Comparison of ENCODE assay signal across 10 cellular contexts in the genomic region with DNA sequence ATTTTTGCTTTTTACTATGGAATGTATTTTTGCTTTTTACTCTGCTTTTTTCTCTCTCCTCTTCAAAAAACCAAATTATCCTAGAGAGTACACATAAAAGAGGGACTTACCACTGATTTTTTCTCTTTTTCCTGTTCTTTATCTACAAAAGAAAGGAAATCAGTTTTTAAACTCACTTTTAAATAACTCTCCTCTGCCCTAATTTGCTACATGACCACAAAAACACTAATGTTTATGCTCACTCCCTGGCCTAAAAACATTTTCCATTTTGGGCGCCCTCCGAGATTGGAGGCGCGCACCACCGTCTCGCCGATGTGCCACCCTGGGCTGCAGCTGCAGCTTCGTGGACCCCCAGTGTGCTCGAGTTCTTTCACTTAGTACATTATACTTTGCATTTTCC. TPM values are rescaled to one million over a fixed set of nuclear protein-coding genes. Genes with fewer than 3 reads are reported as not detected.
DNase-seq lines count a peak whose midpoint lies in the region; FAIRE-seq and TF ChIP-seq lines count a peak whose summit lies in the region.
"Had no signal": no experiment of that assay in that cellular context is flagged by ENCODE, and none has a peak within 500 bp of the region (broad histone marks: within the 10 kb centered on the region; RNA-seq: fewer than 3 reads in every experiment).

No MANE protein-coding gene starts in this region.

- H3K27ac Mint-ChIP-seq in Caco-2 (ENCODE audit: unreplicated experiment) (peak overlapping the region; percentile 13), progenitor cell of endocrine pancreas (peak overlapping the region; percentile 86)

- CTCF ChIA-PET in Caco-2 (lab: Charles Lee), result no interaction called here

- H3K27me3 ChIP-seq in Caco-2 (replicated peaks; ENCODE audit: control insufficient read depth, insufficient read depth, low read length), result no peaks in the 10 kb centered on the region
- H3K27me3 ChIP-seq in SU-DHL-6 (ENCODE audit: low read length), result no peaks in the 10 kb centered on the region
- no peaks in the 10 kb centered on the region for H3K27me3 ChIP-seq in fibroblast of lung (ENCODE audit: control insufficient read depth, insufficient read depth, low read length)

- no peaks in the 10 kb centered on the region for H4K20me1 ChIP-seq in SU-DHL-6 (ENCODE audit: low read depth, low read length)
- no peaks in the 10 kb centered on the region for H4K20me1 ChIP-seq in fibroblast of lung (ENCODE audit: control insufficient read depth, extremely low read depth, insufficient read depth, low read length)

- DNase-seq in Caco-2 (no peak), fibroblast of lung (ENCODE audit: low read depth in 2 of 2) (no peak), progenitor cell of endocrine pancreas (ENCODE audit: low spot score, unreplicated experiment) (no peak), NCI-H446 (lab: John Stamatoyannopoulos, UW) (no peak), UCSD-AML1 (lab: John Stamatoyannopoulos, UW; ENCODE audit: unreplicated experiment) (no peak), urothelium cell line (ENCODE audit: low spot score) (no peak)
- no peak for DNase-seq in stimulated activated CD4-positive, alpha-beta T cell treated with anti-CD3 and anti-CD28 coated beads, Interleukin-2, amount 100 ng/mL, for 24 hours
- DNase-seq: NCI-H2029 treated with DMSO at 0.1 percent for 48 hours had no signal

- no TSS peak for BruUV-seq in Caco-2 (replicated peaks; lab: Mats Ljungman, UMichigan)

- intact Hi-C loops in Caco-2 (cut with micrococcal nuclease; ENCODE audit: unreplicated experiment), result no loop called here

- no peak overlapping the region for H2AFZ ChIP-seq in SU-DHL-6 (ENCODE audit: low read depth, low read length, severe bottlenecking)
- peak overlapping the region; percentile 90 for H2AFZ ChIP-seq in fibroblast of lung (ENCODE audit: low read length)

- POLR2A ChIA-PET in Caco-2 (lab: Charles Lee), result no interaction called here

- H3K4me1 Mint-ChIP-seq in Caco-2 (ENCODE audit: low read depth, unreplicated experiment), result peaks cover 26% of the 10 kb centered on the region
- peaks cover 23% of the 10 kb centered on the region for H3K4me1 Mint-ChIP-seq in progenitor cell of endocrine pancreas (ENCODE audit: low read depth)

- H3K27me3 Mint-ChIP-seq in Caco-2 (ENCODE audit: insufficient read depth, unreplicated experiment) (no peaks in the 10 kb centered on the region), progenitor cell of endocrine pancreas (no peaks in the 10 kb centered on the region)

- H3F3A ChIP-seq in SU-DHL-6 (ENCODE audit: insufficient read depth), result peaks cover 5% of the 10 kb centered on the region; the same call in 1 of the 2 replicates

- H3K9ac ChIP-seq in SU-DHL-6 (ENCODE audit: low read length), result peak overlapping the region; percentile 63; the same call in 1 of the 2 replicates
- H3K9ac ChIP-seq in fibroblast of lung (ENCODE audit: insufficient read depth, low read length), result peak overlapping the region; percentile 87

- H3K4me3 ChIP-seq in Caco-2 (ENCODE audit: low read depth, low read length) (peak overlapping the region; percentile 70; the same call in 1 of the 2 replicates), SU-DHL-6 (ENCODE audit: insufficient read depth, low read length, poor library complexity, severe bottlenecking) (no peak overlapping the region), fibroblast of lung (replicated peaks in 1 of 4; ENCODE audit: control extremely low read depth in 1 of 4, insufficient read depth in 1 of 4, low read depth in 3 of 4, low read length in 4 of 4) (peak overlapping the region; percentile 66 to 84 (median 72))

- H3K4me3 Mint-ChIP-seq in Caco-2 (ENCODE audit: unreplicated experiment) (peak overlapping the region; percentile 76), progenitor cell of endocrine pancreas (ENCODE audit: low read depth) (peak overlapping the region; percentile 71)

- H3K9me3 Mint-ChIP-seq in Caco-2 (ENCODE audit: unreplicated experiment), result no peaks in the 10 kb centered on the region
- no peaks in the 10 kb centered on the region for H3K9me3 Mint-ChIP-seq in progenitor cell of endocrine pancreas (ENCODE audit: low read depth)

- H3K36me3 ChIP-seq in Caco-2 (ENCODE audit: control insufficient read depth, insufficient read depth, low read length) (no peaks in the 10 kb centered on the region), SU-DHL-6 (ENCODE audit: low read length) (no peaks in the 10 kb centered on the region), fibroblast of lung (ENCODE audit: control insufficient read depth, insufficient read depth, low read length) (no peaks in the 10 kb centered on the region)

- FAIRE-seq in urothelium cell line (lab: Jason Lieb, UNC), result no peak

- H3K27ac ChIP-seq in SU-DHL-6 (ENCODE audit: low read depth, low read length), result no peak overlapping the region
- H3K27ac ChIP-seq in fibroblast of lung (ENCODE audit: insufficient read depth, low read length), result peak overlapping the region; percentile 74

- H3K36me3 Mint-ChIP-seq in Caco-2 (ENCODE audit: insufficient read depth, unreplicated experiment) (peaks cover 30% of the 10 kb centered on the region), progenitor cell of endocrine pancreas (ENCODE audit: insufficient read depth) (peaks cover 13% of the 10 kb centered on the region)

- no peaks in the 10 kb centered on the region for H3K9me3 ChIP-seq in Caco-2
- no peaks in the 10 kb centered on the region for H3K9me3 ChIP-seq in SU-DHL-6 (ENCODE audit: insufficient read depth, low read length)
- H3K9me3 ChIP-seq in fibroblast of lung (ENCODE audit: control insufficient read depth, insufficient read depth, low read depth, low read length), result no peaks in the 10 kb centered on the region

- H3K4me1 ChIP-seq in Caco-2 (peaks cover 27% of the 10 kb centered on the region), fibroblast of lung (ENCODE audit: control insufficient read depth, extremely low read depth, insufficient read depth, low read length) (peaks cover 11% of the 10 kb centered on the region)

- no peaks in the 10 kb centered on the region for H3K9me2 ChIP-seq in SU-DHL-6 (replicated peaks; ENCODE audit: insufficient read depth, low read length)

- H3K4me2 ChIP-seq in SU-DHL-6 (ENCODE audit: low read depth, low read length, poor library complexity, severe bottlenecking) (peak overlapping the region; percentile 79), fibroblast of lung (ENCODE audit: extremely low read depth, insufficient read depth, low read length) (peak overlapping the region; percentile 92)

- TF ChIP-seq CTCF in Caco-2 (IDR thresholded peaks at IDR 0.05; ENCODE audit: insufficient read depth in 1 of 2, low read depth in 1 of 2, low read length in 1 of 2, severe bottlenecking in 1 of 2, unreplicated experiment in 1 of 2) (no peak), SU-DHL-6 (IDR thresholded peaks at IDR 0.05; ENCODE audit: insufficient read depth, low read length, poor library complexity, severe bottlenecking) (no peak), fibroblast of lung (conservative IDR thresholded peaks at IDR 0.05 in 1 of 2, IDR thresholded peaks at IDR 0.05 in 1 of 2; ENCODE audit: low read depth in 1 of 2, low read length in 2 of 2) (no peak), progenitor cell of endocrine pancreas (IDR thresholded peaks at IDR 0.05; ENCODE audit: unreplicated experiment) (no peak)

- peaks cover 13% of the 10 kb centered on the region for H3K79me2 ChIP-seq in SU-DHL-6 (ENCODE audit: insufficient read depth, low read length)
- H3K79me2 ChIP-seq in fibroblast of lung (ENCODE audit: control insufficient read depth, insufficient read depth, low read length), result peaks cover 8% of the 10 kb centered on the region

RNA-seq across cellular contexts. Expression of a gene that starts 1.1 kb away (rescaled TPM):
- 18.2 and 19.3 TPM in 2 replicates for total RNA-seq in Caco-2 (2022)
- total RNA-seq in fibroblast of lung, result 57.5 and 73.7 TPM in 2 replicates
- polyA plus RNA-seq in fibroblast of lung, result 34.8 and 36.8 TPM in 2 replicates
- 24.8 and 31.4 TPM in 2 replicates for polyA plus RNA-seq in fibroblast of lung (2012)
- polyA minus RNA-seq in fibroblast of lung (ENCODE audit: low replicate concordance), result 75.7 and 207 TPM in 2 replicates
- total RNA-seq in progenitor cell of endocrine pancreas, result 16.1 and 17.5 TPM in 2 replicates

RNA-seq across cellular contexts. Expression of a gene that starts 3.5 kb away (rescaled TPM):
- total RNA-seq in Caco-2 (2022), result 96.4 and 103 TPM in 2 replicates
- 38.8 and 41.9 TPM in 2 replicates for total RNA-seq in fibroblast of lung
- 70.9 and 82.8 TPM in 2 replicates for polyA plus RNA-seq in fibroblast of lung
- 70.3 and 72.2 TPM in 2 replicates for polyA plus RNA-seq in fibroblast of lung (2012)
- polyA minus RNA-seq in fibroblast of lung (ENCODE audit: low replicate concordance), result 11.3 and 28.6 TPM in 2 replicates
- total RNA-seq in progenitor cell of endocrine pancreas, result 35.6 and 38.1 TPM in 2 replicates

RNA-seq across cellular contexts. Expression of a gene that starts 17.4 kb away (rescaled TPM):
- 5.6 and 7.1 TPM in 2 replicates for total RNA-seq in Caco-2 (2022)
- 1.5 and 2.3 TPM in 2 replicates for total RNA-seq in fibroblast of lung
- polyA plus RNA-seq in fibroblast of lung, result 0.87 and 0.99 TPM in 2 replicates
- 0.99 and 2.2 TPM in 2 replicates for polyA plus RNA-seq in fibroblast of lung (2012)
- 1.1 TPM in 1 of 2 replicates, not detected in the other for polyA minus RNA-seq in fibroblast of lung (ENCODE audit: low replicate concordance)
- total RNA-seq in progenitor cell of endocrine pancreas, result 8.8 and 9.0 TPM in 2 replicates

RNA-seq across cellular contexts. Expression of a gene that starts 30.4 kb away (rescaled TPM):
- not detected in 2 replicates for total RNA-seq in Caco-2 (2022)
- not detected in 2 replicates for total RNA-seq in fibroblast of lung
- not detected in 2 replicates for polyA plus RNA-seq in fibroblast of lung
- not detected in 2 replicates for polyA plus RNA-seq in fibroblast of lung (2012)
- not detected in 2 replicates for polyA minus RNA-seq in fibroblast of lung (ENCODE audit: low replicate concordance)
- total RNA-seq in progenitor cell of endocrine pancreas, result 0.58 TPM in 1 of 2 replicates, not detected in the other
- total RNA-seq: cerebellum had no signal

RNA-seq across cellular contexts. Expression of a gene that starts 55.6 kb away (rescaled TPM):
- 25.5 and 26.9 TPM in 2 replicates for total RNA-seq in Caco-2 (2022)
- 6.9 and 10.1 TPM in 2 replicates for total RNA-seq in fibroblast of lung
- polyA plus RNA-seq in fibroblast of lung, result 14.9 and 18.6 TPM in 2 replicates
- polyA plus RNA-seq in fibroblast of lung (2012), result 17.6 and 18.9 TPM in 2 replicates
- polyA minus RNA-seq in fibroblast of lung (ENCODE audit: low replicate concordance), result 13.7 and 30.3 TPM in 2 replicates
- total RNA-seq in progenitor cell of endocrine pancreas, result 48.2 and 51.5 TPM in 2 replicates
